ENCODE assay signal across 1 cellular context in genomic region chr2:96546797-96547196, GRCh38.
TF ChIP-seq lines count a peak whose summit lies in the region.

No MANE protein-coding gene starts in this region.

TF ChIP-seq in WTC11, 78 proteins besides CTCF, POLR2A, EP300 and RAD21 (continued from another document):
- TF ChIP-seq STAT6 (CRISPR knock-in tag; conservative IDR thresholded peaks at IDR 0.05; ENCODE audit: low read depth) (no peak), JAZF1 (CRISPR knock-in tag; IDR thresholded peaks at IDR 0.05) (no peak), NFATC4 (CRISPR knock-in tag; IDR thresholded peaks at IDR 0.05) (no peak), PRDM15 (CRISPR knock-in tag; IDR thresholded peaks at IDR 0.05) (no peak), ZNF263 (CRISPR knock-in tag; IDR thresholded peaks at IDR 0.05; ENCODE audit: low read depth) (no peak), GTF2I (CRISPR knock-in tag; conservative IDR thresholded peaks at IDR 0.05) (no peak), NR3C1 (CRISPR knock-in tag; conservative IDR thresholded peaks at IDR 0.05; ENCODE audit: low read depth) (no peak), ZNF671 (CRISPR knock-in tag; IDR thresholded peaks at IDR 0.05) (no peak), ARID4B (CRISPR knock-in tag; IDR thresholded peaks at IDR 0.05; ENCODE audit: borderline replicate concordance) (no peak)
TF ChIP-seq in WTC11: peak in this region for 0.
